Comparison of ENCODE assay signal across 8 cellular contexts in genomic region chr2:158179660-158180059, GRCh38.
DNase-seq lines count a peak whose midpoint lies in the region; ATAC-seq, FAIRE-seq and TF ChIP-seq lines count a peak whose summit lies in the region.

No MANE protein-coding gene starts in this region.

- FAIRE-seq in A549 (lab: Jason Lieb, UNC): no peak

- H3K9me3 ChIP-seq in A549: no peaks in the 10 kb centered on the region

- POLR2A ChIA-PET in A549 (lab: Yijun Ruan, JAX) (no interaction called here), HEK293T (lab: Yijun Ruan, JAX) (no interaction called here)

- TF ChIP-seq EP300 in A549 (IDR thresholded peaks at IDR 0.05): no peak

- no peaks in the 10 kb centered on the region for H3K4me1 ChIP-seq in A549

- no peak overlapping the region for H3K27ac ChIP-seq in A549

- CTCF ChIA-PET in A549 (lab: Yijun Ruan, JAX) (interaction anchor here (0.6 to 5.3 kb wide), 12 partner anchors 9 to 580 kb away, joined by 3 to 60 read pairs (median 4); no protein-coding TSS in a partner anchor), HEK293T (lab: Yijun Ruan, JAX) (interaction anchor here (0.9 to 2.5 kb wide), 3 partner anchors 275 to 574 kb away, joined by 3 to 8 read pairs (median 7); no protein-coding TSS in a partner anchor)

- ATAC-seq in A549 (peak; percentile 54 to 74; a peak in 3 of 6 replicates), GM18861 (IDR thresholded peaks at IDR 0.05; ENCODE audit: unreplicated experiment) (peak; percentile 51)

- H3K4me2 ChIP-seq in A549: no peak overlapping the region

- TF ChIP-seq CTCF in A549 (IDR thresholded peaks at IDR 0.05) (peak; percentile 59), fibroblast of villous mesenchyme (IDR thresholded peaks at IDR 0.05; ENCODE audit: insufficient read depth, low read depth, low read length) (peak; percentile 31)

- WGBS in A549 (ENCODE audit: missing lambda C conversion rate): 51% methylated on average over 2 of the region's 2 CpGs

- TF ChIP-seq RAD21 in A549 (conservative IDR thresholded peaks at IDR 0.05 in 1 of 2, IDR thresholded peaks at IDR 0.05 in 1 of 2): peak; percentile 68 to 72

- H3K4me3 ChIP-seq in A549 (no peak overlapping the region), fibroblast of villous mesenchyme (ENCODE audit: low read depth, low read length) (no peak overlapping the region)

- TF ChIP-seq POLR2A in A549 (IDR thresholded peaks at IDR 0.05; ENCODE audit: low read length): no peak

- peak in 1 of 2 experiments; percentile 18 for DNase-seq in A549 (ENCODE audit: low read depth in 1 of 2, low spot score in 1 of 2)
- DNase-seq in NCI-H748 treated with DMSO at 0.1 percent for 48 hours (lab: John Stamatoyannopoulos, UW): peak; percentile 69
- peak; percentile 13 for DNase-seq in fibroblast of villous mesenchyme (ENCODE audit: low read depth)
- DNase-seq in activated effector memory CD4-positive, alpha-beta T cell treated with anti-CD3 and anti-CD28 coated beads, Interleukin-2, amount 50 U/mL, for 16 hours: no peak
- DNase-seq in HEK293T (ENCODE audit: extremely low spot score): no peak
- no peak for DNase-seq in NK-92 (lab: John Stamatoyannopoulos, UW; ENCODE audit: unreplicated experiment)
- no peak for DNase-seq in NCI-H226

TF ChIP-seq in A549, 52 proteins besides CTCF, POLR2A, EP300 and RAD21:
- no peak for TF ChIP-seq RARB (CRISPR knock-in tag; IDR thresholded peaks at IDR 0.05)
- peak in 1 of 2 experiments; percentile 41; a peak in 2 of 4 replicates for TF ChIP-seq CEBPB (IDR thresholded peaks at IDR 0.05)
- peak; percentile 49; the same call in 2 of the 3 replicates for TF ChIP-seq SMC3 (IDR thresholded peaks at IDR 0.05)
- no peak for TF ChIP-seq JUN (IDR thresholded peaks at IDR 0.05)

TF ChIP-seq in HEK293T, 16 proteins besides CTCF, POLR2A, EP300 and RAD21:
- TF ChIP-seq ELF4 (IDR thresholded peaks at IDR 0.05): no peak
TF ChIP-seq in HEK293T: peak in this region for 0.

Comparison
In these comparisons a context has a peak if more than half of its experiments do, and no peak if none do; other contexts are left out.
1. DNase-seq: peak in NCI-H748 treated with DMSO at 0.1 percent for 48 hours (single experiment) and fibroblast of villous mesenchyme (single experiment); none in activated effector memory CD4-positive, alpha-beta T cell treated with anti-CD3 and anti-CD28 coated beads, Interleukin-2, amount 50 U/mL, for 16 hours (single experiment), HEK293T (single experiment), NK-92 (single experiment) and NCI-H226 (single experiment).